17 cellular contexts compared by ENCODE assay signal in genomic region chr13:109207618-109208017, GRCh38.
DNase-seq lines count a peak whose midpoint lies in the region; ATAC-seq and TF ChIP-seq lines count a peak whose summit lies in the region.
"Had no signal": no experiment of that assay in that cellular context is flagged by ENCODE, and none has a peak within 500 bp of the region (broad histone marks: within the 10 kb centered on the region; RNA-seq: fewer than 3 reads in every experiment).

No MANE protein-coding gene starts in this region.

- H3F3A ChIP-seq in GM23338 (replicated peaks; ENCODE audit: low read depth), result no peaks in the 10 kb centered on the region

- no peak for TF ChIP-seq POLR2A in NB4 (IDR thresholded peaks at IDR 0.05; ENCODE audit: extremely low read depth, insufficient read length)

- H3K9me3 ChIP-seq in BE2C, result no peaks in the 10 kb centered on the region
- H3K9me3 ChIP-seq: BLaER1 had no signal

- DNase-seq in BE2C (peak; percentile 55), GM23338 (ENCODE audit: low spot score) (no peak), NB4 (ENCODE audit: low read depth) (peak; percentile 32), WTC11 (ENCODE audit: low spot score) (no peak), OCI-M1 (lab: John Stamatoyannopoulos, UW) (no peak), NCI-H2081 (lab: John Stamatoyannopoulos, UW) (no peak), type B pancreatic cell (ENCODE audit: extremely low spot score, unreplicated experiment) (no peak)
- DNase-seq: AML-193; CD4-positive, alpha-beta memory T cell; DMS153; DMS79; GF-D8; GM23248 had no signal

- H3K4me3 ChIP-seq in BE2C (ENCODE audit: low read depth, low read length), result no peak overlapping the region
- no peak overlapping the region for H3K4me3 ChIP-seq in GM23338
- no peak overlapping the region for H3K4me3 ChIP-seq in NB4 (ENCODE audit: low read depth, low read length)
- H3K4me3 ChIP-seq: BLaER1, GM23248, K562 had no signal

- POLR2A ChIA-PET in WTC11 (lab: Charles Lee), result no interaction called here

- H3K9me3 Mint-ChIP-seq in GM23338 (no peaks in the 10 kb centered on the region), WTC11 (no peaks in the 10 kb centered on the region), type B pancreatic cell (peaks cover 5% of the 10 kb centered on the region)

- H3K9me2 ChIP-seq in GM23338 (ENCODE audit: insufficient read depth), result peaks cover 1% of the 10 kb centered on the region; the same call in 1 of the 2 replicates

- H3K27ac ChIP-seq in GM23338 (ENCODE audit: low read depth), result no peak overlapping the region
- H3K27ac ChIP-seq: BLaER1, GM23248 had no signal

- H3K4me3 Mint-ChIP-seq in GM23338 (no peak overlapping the region), WTC11 (no peak overlapping the region), type B pancreatic cell (no peak overlapping the region)
- H3K4me3 Mint-ChIP-seq: CD14-positive monocyte; CD4-positive, alpha-beta memory T cell had no signal

- no peaks in the 10 kb centered on the region for H3K36me3 Mint-ChIP-seq in GM23338 (ENCODE audit: low read depth)
- no peaks in the 10 kb centered on the region for H3K36me3 Mint-ChIP-seq in WTC11
- no peaks in the 10 kb centered on the region for H3K36me3 Mint-ChIP-seq in type B pancreatic cell
- H3K36me3 Mint-ChIP-seq: CD14-positive monocyte; CD4-positive, alpha-beta memory T cell had no signal

- no peak overlapping the region for H3K4me2 ChIP-seq in GM23338

- no peaks in the 10 kb centered on the region for H3K36me3 ChIP-seq in BE2C
- H3K36me3 ChIP-seq in GM23338 (ENCODE audit: insufficient read depth), result no peaks in the 10 kb centered on the region
- H3K36me3 ChIP-seq: BLaER1 had no signal

- no peaks in the 10 kb centered on the region for H4K20me1 ChIP-seq in GM23338 (replicated peaks; ENCODE audit: insufficient read depth)
- H4K20me1 ChIP-seq: BLaER1 had no signal

- no peaks in the 10 kb centered on the region for H3K27me3 Mint-ChIP-seq in GM23338 (ENCODE audit: insufficient read depth, low read depth, poor library complexity)
- H3K27me3 Mint-ChIP-seq in WTC11 (ENCODE audit: low read depth), result peaks cover 3% of the 10 kb centered on the region
- peaks cover 2% of the 10 kb centered on the region for H3K27me3 Mint-ChIP-seq in type B pancreatic cell
- H3K27me3 Mint-ChIP-seq: CD4-positive, alpha-beta memory T cell had no signal

- peak; percentile 26; the same call in 2 of the 3 replicates for ATAC-seq in GM23338
- 0 out of 2 replicates have a peak, but pooled peaks have one; percentile 36 for ATAC-seq in WTC11
- no peak for ATAC-seq in GM19351 (IDR thresholded peaks at IDR 0.05; ENCODE audit: unreplicated experiment)
- ATAC-seq: K562 had no signal

- H3K79me2 ChIP-seq in GM23338 (replicated peaks; ENCODE audit: insufficient read depth), result no peaks in the 10 kb centered on the region

- H3K27me3 ChIP-seq in BE2C (no peaks in the 10 kb centered on the region), GM23338 (ENCODE audit: insufficient read depth) (no peaks in the 10 kb centered on the region)
- H3K27me3 ChIP-seq: BLaER1 had no signal

- H3K4me1 ChIP-seq in BE2C (no peaks in the 10 kb centered on the region; the same call in 1 of the 2 replicates), GM23338 (ENCODE audit: insufficient read depth) (no peaks in the 10 kb centered on the region)

- TF ChIP-seq CTCF in BE2C (IDR thresholded peaks at IDR 0.05; ENCODE audit: low read depth, low read length) (peak; percentile 42), GM23338 (conservative IDR thresholded peaks at IDR 0.05; ENCODE audit: low read depth in 2 of 2) (no peak), NB4 (IDR thresholded peaks at IDR 0.05; ENCODE audit: low read depth, low read length) (no peak), WTC11 (IDR thresholded peaks at IDR 0.05) (no peak), type B pancreatic cell (conservative IDR thresholded peaks at IDR 0.05) (no peak)

- H3K27ac Mint-ChIP-seq in GM23338 (no peak overlapping the region), WTC11 (no peak overlapping the region), type B pancreatic cell (no peak overlapping the region)
- H3K27ac Mint-ChIP-seq: CD4-positive, alpha-beta memory T cell had no signal

- CTCF ChIA-PET in WTC11 (lab: Charles Lee), result no interaction called here

- H3K4me1 Mint-ChIP-seq in GM23338 (peaks cover 8% of the 10 kb centered on the region), WTC11 (peaks cover 4% of the 10 kb centered on the region), type B pancreatic cell (ENCODE audit: unreplicated experiment) (peaks cover 10% of the 10 kb centered on the region)
- H3K4me1 Mint-ChIP-seq: CD14-positive monocyte; CD4-positive, alpha-beta memory T cell had no signal

- H2AFZ ChIP-seq in GM23338, result no peak overlapping the region
- H2AFZ ChIP-seq: GM23248 had no signal

TF ChIP-seq in WTC11, 78 proteins besides CTCF, POLR2A, EP300 and RAD21 (continues in another document):
- TF ChIP-seq ZNF425 (CRISPR knock-in tag; conservative IDR thresholded peaks at IDR 0.05) (no peak), NR3C1 (CRISPR knock-in tag; conservative IDR thresholded peaks at IDR 0.05; ENCODE audit: low read depth) (no peak), IRF1 (CRISPR knock-in tag; IDR thresholded peaks at IDR 0.05) (no peak), ZNF121 (CRISPR knock-in tag; IDR thresholded peaks at IDR 0.05) (no peak), TEAD4 (CRISPR knock-in tag; IDR thresholded peaks at IDR 0.05) (no peak), JAZF1 (CRISPR knock-in tag; IDR thresholded peaks at IDR 0.05) (no peak), ELF4 (CRISPR knock-in tag; IDR thresholded peaks at IDR 0.05; ENCODE audit: low read depth) (no peak)
- TF ChIP-seq, protein P1, sequence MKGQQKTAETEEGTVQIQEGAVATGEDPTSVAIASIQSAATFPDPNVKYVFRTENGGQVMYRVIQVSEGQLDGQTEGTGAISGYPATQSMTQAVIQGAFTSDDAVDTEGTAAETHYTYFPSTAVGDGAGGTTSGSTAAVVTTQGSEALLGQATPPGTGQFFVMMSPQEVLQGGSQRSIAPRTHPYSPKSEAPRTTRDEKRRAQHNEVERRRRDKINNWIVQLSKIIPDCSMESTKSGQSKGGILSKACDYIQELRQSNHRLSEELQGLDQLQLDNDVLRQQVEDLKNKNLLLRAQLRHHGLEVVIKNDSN (CRISPR knock-in tag; IDR thresholded peaks at IDR 0.05), result no peak
- TF ChIP-seq, protein P2, sequence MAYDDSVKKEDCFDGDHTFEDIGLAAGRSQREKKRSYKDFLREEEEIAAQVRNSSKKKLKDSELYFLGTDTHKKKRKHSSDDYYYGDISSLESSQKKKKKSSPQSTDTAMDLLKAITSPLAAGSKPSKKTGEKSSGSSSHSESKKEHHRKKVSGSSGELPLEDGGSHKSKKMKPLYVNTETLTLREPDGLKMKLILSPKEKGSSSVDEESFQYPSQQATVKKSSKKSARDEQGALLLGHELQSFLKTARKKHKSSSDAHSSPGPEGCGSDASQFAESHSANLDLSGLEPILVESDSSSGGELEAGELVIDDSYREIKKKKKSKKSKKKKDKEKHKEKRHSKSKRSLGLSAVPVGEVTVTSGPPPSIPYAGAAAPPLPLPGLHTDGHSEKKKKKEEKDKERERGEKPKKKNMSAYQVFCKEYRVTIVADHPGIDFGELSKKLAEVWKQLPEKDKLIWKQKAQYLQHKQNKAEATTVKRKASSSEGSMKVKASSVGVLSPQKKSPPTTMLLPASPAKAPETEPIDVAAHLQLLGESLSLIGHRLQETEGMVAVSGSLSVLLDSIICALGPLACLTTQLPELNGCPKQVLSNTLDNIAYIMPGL (CRISPR knock-in tag; IDR thresholded peaks at IDR 0.05), result no peak

Comparison
In these comparisons a context has a peak if more than half of its experiments do, and no peak if none do; other contexts are left out.
1. DNase-seq: peak in BE2C (single experiment) and NB4 (single experiment); none in GM23338 (single experiment), WTC11 (single experiment), OCI-M1 (single experiment), NCI-H2081 (0 of 2) and type B pancreatic cell (single experiment).